Comparison of ENCODE assay signal across 8 cellular contexts in the genomic region with DNA sequence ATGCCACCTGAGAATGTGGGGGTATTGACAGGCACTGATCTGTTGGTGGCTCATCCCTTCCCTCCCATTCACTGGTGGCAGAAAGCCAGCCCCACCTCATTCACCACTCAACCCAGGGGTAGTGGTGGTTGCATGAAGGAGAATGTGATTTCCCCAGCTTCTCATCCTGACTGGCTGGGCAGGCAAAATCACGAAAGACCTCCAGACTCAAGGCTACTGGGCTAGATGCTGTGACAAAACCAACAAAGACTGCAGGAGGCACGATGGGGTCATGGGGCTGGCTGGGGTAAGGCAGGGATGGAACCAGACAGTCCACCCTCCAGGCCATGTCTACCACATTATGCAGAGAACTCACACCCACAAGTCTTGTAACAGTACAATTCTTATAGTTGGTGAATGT. TPM values are rescaled to one million over a fixed set of nuclear protein-coding genes. Genes with fewer than 3 reads are reported as not detected.
A peak's percentile ranks its signal among the peaks of the same experiment; 100 is the strongest.
DNase-seq lines count a peak whose midpoint lies in the region; ATAC-seq and TF ChIP-seq lines count a peak whose summit lies in the region.

No MANE protein-coding gene starts in this region.

- H3K4me1 ChIP-seq in BE2C, result peaks cover 3% of the 10 kb centered on the region; the same call in 1 of the 2 replicates

- intact Hi-C loops in dorsolateral prefrontal cortex (cut with DNase I), result loop anchor here (1.0 to 10.0 kb wide), 7 partner anchors 68 to 522 kb away; partner anchors contain the start of gene LRRC58 (in 2 of the 2)

- peak; percentile 35 for ATAC-seq in GM19455 (IDR thresholded peaks at IDR 0.05; ENCODE audit: unreplicated experiment)
- peak; percentile 8 for ATAC-seq in HG03565 (IDR thresholded peaks at IDR 0.05; ENCODE audit: unreplicated experiment)

- H3K27me3 ChIP-seq in BE2C (no peaks in the 10 kb centered on the region), dorsolateral prefrontal cortex (no peaks in the 10 kb centered on the region)

- H3K27ac Mint-ChIP-seq in progenitor cell of endocrine pancreas, result peak overlapping the region; percentile 93

- H3K4me1 Mint-ChIP-seq in progenitor cell of endocrine pancreas (ENCODE audit: low read depth), result peaks cover 31% of the 10 kb centered on the region

- no peaks in the 10 kb centered on the region for H3K9me3 ChIP-seq in BE2C

- H3K27ac ChIP-seq in dorsolateral prefrontal cortex, result peak overlapping the region in 54 of 59 donors; percentile 18 to 91 (median 77)

- peak overlapping the region; percentile 51 for H3K4me3 Mint-ChIP-seq in progenitor cell of endocrine pancreas (ENCODE audit: low read depth)

- peaks cover 5% of the 10 kb centered on the region for H3K36me3 Mint-ChIP-seq in progenitor cell of endocrine pancreas (ENCODE audit: insufficient read depth)

- H3K36me3 ChIP-seq in BE2C, result no peaks in the 10 kb centered on the region

- H3K27me3 Mint-ChIP-seq in progenitor cell of endocrine pancreas, result no peaks in the 10 kb centered on the region

- no peak for TF ChIP-seq CTCF in BE2C (IDR thresholded peaks at IDR 0.05; ENCODE audit: low read depth, low read length)
- TF ChIP-seq CTCF in dorsolateral prefrontal cortex (IDR thresholded peaks at IDR 0.05 in 54 of 56, conservative IDR thresholded peaks at IDR 0.05 in 2 of 56; ENCODE audit: low read depth in 1 of 56, partially characterized antibody in 56 of 56), result no peak
- no peak for TF ChIP-seq CTCF in progenitor cell of endocrine pancreas (IDR thresholded peaks at IDR 0.05; ENCODE audit: unreplicated experiment)

- DNase-seq in BE2C, result peak; percentile 8
- DNase-seq in dorsolateral prefrontal cortex, result peak in 2 of 10 donors; percentile 6 to 35
- DNase-seq in progenitor cell of endocrine pancreas (ENCODE audit: low spot score, unreplicated experiment), result no peak
- DNase-seq in NCI-H146 (lab: John Stamatoyannopoulos, UW), result no peak
- DNase-seq in NCI-H2029 (lab: John Stamatoyannopoulos, UW), result no peak
- no peak for DNase-seq in NCI-H1417 (lab: John Stamatoyannopoulos, UW)

- no peaks in the 10 kb centered on the region for H3K9me3 Mint-ChIP-seq in progenitor cell of endocrine pancreas (ENCODE audit: low read depth)

- peak overlapping the region; percentile 41 for H3K4me3 ChIP-seq in BE2C (ENCODE audit: low read depth, low read length)
- H3K4me3 ChIP-seq in dorsolateral prefrontal cortex, result peak overlapping the region in 55 of 59 donors; percentile 9 to 63 (median 46)

RNA-seq across cellular contexts. Expression of gene FSTL1, which starts 33.9 kb away (rescaled TPM):
- polyA plus RNA-seq in BE2C (2012; ENCODE audit: insufficient read depth, insufficient read length, low read depth), result 0.28 TPM
- total RNA-seq in dorsolateral prefrontal cortex (100 to 1,000 TPM in 4 of 120 experiments, 10 to 100 TPM in 116; 27.6 to 130 (median 46.8) TPM), progenitor cell of endocrine pancreas (210 and 225 TPM in 2 replicates)
